ENCODE assay signal across 27 cellular contexts in genomic region chr1:153933420-153933819, GRCh38.
"Had no signal": no experiment of that assay in that cellular context is flagged by ENCODE, and none has a peak within 500 bp of the region (broad histone marks: within the 10 kb centered on the region; RNA-seq: fewer than 3 reads in every experiment).

No MANE protein-coding gene starts in this region.

- H3K4me3 ChIP-seq: ascending aorta, body of pancreas, Peyer's patch, SJCRH30 had no signal

- H3K4me1 Mint-ChIP-seq: activated T-helper 17 cell treated with anti-CD3 and anti-CD28 coated beads, Interleukin-2, amount 50 U/mL, for 72 hours; WTC11 had no signal

- H3K27me3 ChIP-seq: ascending aorta, body of pancreas, Peyer's patch, SJCRH30 had no signal

- H3K27me3 Mint-ChIP-seq: activated CD4-positive, alpha-beta T cell treated with anti-CD3 and anti-CD28 coated beads, Interleukin-2, amount 10 ng/mL, durations not matched to agents 24 days and 14 days; activated CD8-positive, alpha-beta memory T cell treated with anti-CD3 and anti-CD28 coated beads, Interleukin-2, amount 10 ng/mL, durations not matched to agents 7 days and 5 days; activated naive CD8-positive, alpha-beta T cell treated with anti-CD3 and anti-CD28 coated beads, Interleukin-2, amount 50 U/mL, for 24 hours; activated T-helper 17 cell treated with anti-CD3 and anti-CD28 coated beads, Interleukin-2, amount 50 U/mL, for 72 hours; central memory CD8-positive, alpha-beta T cell; IgD-negative memory B cell had no signal

- H3K9me3 Mint-ChIP-seq: activated CD4-positive, alpha-beta T cell treated with anti-CD3 and anti-CD28 coated beads, Interleukin-2, amount 10 ng/mL, durations not matched to agents 24 days and 14 days; activated naive CD8-positive, alpha-beta T cell treated with anti-CD3 and anti-CD28 coated beads, Interleukin-2, amount 50 U/mL, for 24 hours; activated T-cell treated with anti-CD3 and anti-CD28 coated beads, Interleukin-2, amount 50 U/mL, for 4 hours; activated T-helper 17 cell treated with anti-CD3 and anti-CD28 coated beads, Interleukin-2, amount 50 U/mL, for 72 hours; central memory CD8-positive, alpha-beta T cell; IgD-negative memory B cell; T-helper 1 cell treated with Interleukin-12 subunit alpha and Interleukin-12 subunit beta and Interleukin-4 antibody, amounts not matched to agents 30 μg/mL and 1 μg/mL, for 36 hours; WTC11 had no signal

- H3K4me1 ChIP-seq: ascending aorta, body of pancreas, Peyer's patch, SJCRH30 had no signal

- H3K27ac ChIP-seq: ascending aorta, body of pancreas, Peyer's patch, SJCRH30 had no signal

- ATAC-seq: activated CD8-positive, alpha-beta memory T cell treated with anti-CD3 and anti-CD28 coated beads, Interleukin-2, amount 10 ng/mL, durations not matched to agents 7 days and 5 days; activated naive CD8-positive, alpha-beta T cell treated with anti-CD3 and anti-CD28 coated beads, Interleukin-2, amount 50 U/mL, for 24 hours; activated T-cell treated with anti-CD3 and anti-CD28 coated beads, Interleukin-2, amount 50 U/mL, for 4 hours; activated T-helper 17 cell treated with anti-CD3 and anti-CD28 coated beads, Interleukin-2, amount 50 U/mL, for 72 hours; body of pancreas; WTC11 had no signal

- DNase-seq: activated CD4-positive, alpha-beta T cell treated with anti-CD3 and anti-CD28 coated beads, Interleukin-2, amount 10 ng/mL, durations not matched to agents 24 days and 14 days; activated CD4-positive, alpha-beta T cell treated with anti-CD3 and anti-CD28 coated beads, Interleukin-2, amount 50 U/mL, for 48 hours; activated CD4-positive, CD25-positive, alpha-beta regulatory T cell treated with anti-CD3 and anti-CD28 coated beads, Interleukin-2, amount 50 U/mL, for 72 hours; activated CD8-positive, alpha-beta memory T cell treated with anti-CD3 and anti-CD28 coated beads, Interleukin-2, amount 10 ng/mL, durations not matched to agents 7 days and 5 days; activated gamma-delta T cell; activated naive CD4-positive, alpha-beta T cell treated with anti-CD3 and anti-CD28 coated beads, Interleukin-2, amount 50 U/mL, for 16 hours; activated naive CD8-positive, alpha-beta T cell treated with anti-CD3 and anti-CD28 coated beads, Interleukin-2, amount 50 U/mL, for 24 hours; activated T-cell treated with anti-CD3 and anti-CD28 coated beads, Interleukin-2, amount 50 U/mL, for 4 hours; amniotic stem cell; body of pancreas; KG1; NCI-H1048; NCI-H1694; NCI-H2029; NCI-H2107; NCI-H2171 treated with DMSO at 0.1 percent for 48 hours; NCI-H226; NCI-H526; Right ventricle myocardium superior; SJCRH30 had no signal

- H3K9me3 ChIP-seq: ascending aorta, body of pancreas, Peyer's patch, SJCRH30 had no signal

- H3K27ac Mint-ChIP-seq: activated CD4-positive, alpha-beta T cell treated with anti-CD3 and anti-CD28 coated beads, Interleukin-2, amount 10 ng/mL, durations not matched to agents 24 days and 14 days; activated CD8-positive, alpha-beta memory T cell treated with anti-CD3 and anti-CD28 coated beads, Interleukin-2, amount 10 ng/mL, durations not matched to agents 7 days and 5 days; activated naive CD8-positive, alpha-beta T cell treated with anti-CD3 and anti-CD28 coated beads, Interleukin-2, amount 50 U/mL, for 24 hours; activated T-helper 17 cell treated with anti-CD3 and anti-CD28 coated beads, Interleukin-2, amount 50 U/mL, for 72 hours; IgD-negative memory B cell; T-helper 1 cell treated with Interleukin-12 subunit alpha and Interleukin-12 subunit beta and Interleukin-4 antibody, amounts not matched to agents 30 μg/mL and 1 μg/mL, for 36 hours; WTC11 had no signal

- H3K4me3 Mint-ChIP-seq: activated CD4-positive, alpha-beta T cell treated with anti-CD3 and anti-CD28 coated beads, Interleukin-2, amount 10 ng/mL, durations not matched to agents 24 days and 14 days; activated CD8-positive, alpha-beta memory T cell treated with anti-CD3 and anti-CD28 coated beads, Interleukin-2, amount 10 ng/mL, durations not matched to agents 7 days and 5 days; activated naive CD8-positive, alpha-beta T cell treated with anti-CD3 and anti-CD28 coated beads, Interleukin-2, amount 50 U/mL, for 24 hours; activated T-cell treated with anti-CD3 and anti-CD28 coated beads, Interleukin-2, amount 50 U/mL, for 4 hours; activated T-helper 17 cell treated with anti-CD3 and anti-CD28 coated beads, Interleukin-2, amount 50 U/mL, for 72 hours; central memory CD8-positive, alpha-beta T cell; IgD-negative memory B cell; T-helper 1 cell treated with Interleukin-12 subunit alpha and Interleukin-12 subunit beta and Interleukin-4 antibody, amounts not matched to agents 30 μg/mL and 1 μg/mL, for 36 hours; WTC11 had no signal
